21 cellular contexts compared by ENCODE assay signal in the genomic region with DNA sequence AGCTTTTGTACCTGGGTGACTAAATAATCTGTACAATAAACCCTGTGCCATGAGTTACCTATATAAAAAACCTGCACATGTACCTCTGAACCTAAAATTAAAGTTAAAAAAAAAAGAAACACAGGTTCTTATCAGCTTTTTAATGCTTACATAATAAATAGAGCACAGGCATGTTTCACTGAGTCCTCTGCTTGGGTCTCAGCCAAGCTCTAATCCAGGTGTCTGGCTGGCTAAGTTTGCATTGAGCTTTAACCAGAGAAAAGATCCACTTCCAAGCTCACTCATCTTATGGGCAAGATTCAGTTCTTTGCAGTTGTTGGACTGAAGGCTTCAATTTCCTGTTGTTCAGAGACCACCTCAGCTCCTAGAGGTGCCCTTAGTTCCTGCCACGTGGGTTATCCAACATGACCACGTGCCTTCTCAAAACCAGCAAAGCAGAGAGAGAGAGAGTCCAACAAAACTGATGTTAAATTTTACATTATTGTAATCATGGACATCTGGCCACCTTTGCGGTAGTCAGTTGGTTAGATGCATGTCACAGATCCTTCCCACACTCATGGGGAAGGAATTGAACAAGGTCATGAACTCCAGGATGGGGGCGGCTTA.
DNase-seq lines count a peak whose midpoint lies in the region; ATAC-seq, FAIRE-seq and TF ChIP-seq lines count a peak whose summit lies in the region.
"Had no signal": no experiment of that assay in that cellular context is flagged by ENCODE, and none has a peak within 500 bp of the region (broad histone marks: within the 10 kb centered on the region; RNA-seq: fewer than 3 reads in every experiment).

No MANE protein-coding gene starts in this region.

- peaks cover 5% of the 10 kb centered on the region for H3K27me3 Mint-ChIP-seq in H9 (ENCODE audit: low read depth)
- H3K27me3 Mint-ChIP-seq in CD4-positive, alpha-beta T cell = peaks cover 11% of the 10 kb centered on the region

- H3K56ac ChIP-seq in H9 (ENCODE audit: insufficient read length, low read depth, low read length) = no peak overlapping the region

- no peak overlapping the region for H4K8ac ChIP-seq in H9 (replicated peaks; ENCODE audit: insufficient read length, low read depth, low read length)

- no peak overlapping the region for H3K27ac ChIP-seq in body of pancreas
- H3K27ac ChIP-seq in HepG2 (ENCODE audit: extremely low read length, insufficient read depth, low read length) = no peak overlapping the region
- H3K27ac ChIP-seq in small intestine (ENCODE audit: low read depth in 1 of 2, low read length in 1 of 2) = no peak overlapping the region
- H3K27ac ChIP-seq in H9 (ENCODE audit: insufficient read length, low read depth, low read length) = no peak overlapping the region
- no peak overlapping the region for H3K27ac ChIP-seq in CD4-positive, alpha-beta T cell (ENCODE audit: low read depth, low read length)
- H3K27ac ChIP-seq: C4-2B had no signal

- H3K4me3 ChIP-seq in body of pancreas = no peak overlapping the region
- no peak overlapping the region for H3K4me3 ChIP-seq in HepG2 (replicated peaks in 1 of 3; ENCODE audit: insufficient read depth in 1 of 3, low read depth in 2 of 3, low read length in 3 of 3)
- H3K4me3 ChIP-seq in small intestine (ENCODE audit: low read depth in 1 of 2, low read length in 2 of 2) = no peak overlapping the region
- H3K4me3 ChIP-seq: GM23338 had no signal

- H4K5ac ChIP-seq in H9 (ENCODE audit: insufficient read length, low read depth, low read length) = no peak overlapping the region

- no peak overlapping the region for H3K4ac ChIP-seq in H9 (ENCODE audit: low read depth, low read length)

- H3K9me3 ChIP-seq in body of pancreas (no peaks in the 10 kb centered on the region), HepG2 (ENCODE audit: low read length) (peaks cover 14% of the 10 kb centered on the region), small intestine (ENCODE audit: control insufficient read depth, low read depth) (no peaks in the 10 kb centered on the region), H9 (ENCODE audit: control insufficient read depth, low read depth, low read length) (peaks cover 11% of the 10 kb centered on the region)
- peaks cover 27% of the 10 kb centered on the region for H3K9me3 ChIP-seq in CD4-positive, alpha-beta T cell (ENCODE audit: control insufficient read depth, low read length)

- no peaks in the 10 kb centered on the region for H3K27me3 ChIP-seq in body of pancreas
- H3K27me3 ChIP-seq in HepG2 (ENCODE audit: control insufficient read depth in 1 of 2, insufficient read depth in 2 of 2, low read length in 2 of 2) = no peaks in the 10 kb centered on the region; a peak in 1 of 5 replicates
- H3K27me3 ChIP-seq in small intestine (ENCODE audit: control insufficient read depth in 2 of 2, insufficient read depth in 2 of 2, low read length in 2 of 2) = no peaks in the 10 kb centered on the region
- no peaks in the 10 kb centered on the region for H3K27me3 ChIP-seq in H9 (ENCODE audit: insufficient read depth, low read length)
- no peaks in the 10 kb centered on the region for H3K27me3 ChIP-seq in CD4-positive, alpha-beta T cell (ENCODE audit: control insufficient read depth, insufficient read depth, low read length)

- H3K4me2 ChIP-seq in HepG2 (ENCODE audit: low read depth, low read length) = no peak overlapping the region
- H3K4me2 ChIP-seq in H9 (ENCODE audit: insufficient read depth, insufficient read length, low read length) = no peak overlapping the region
- H3K4me2 ChIP-seq: GM23338 had no signal

- H2BK120ac ChIP-seq in H9 (ENCODE audit: low read depth, low read length, poor library complexity, severe bottlenecking) = no peak overlapping the region

- no peak overlapping the region for H3K23ac ChIP-seq in H9 (ENCODE audit: insufficient read length, low read depth, low read length)

- TF ChIP-seq CTCF in body of pancreas (IDR thresholded peaks at IDR 0.05) (no peak), HepG2 (CRISPR knock-in tag; IDR thresholded peaks at IDR 0.05) (no peak), H9 (conservative IDR thresholded peaks at IDR 0.05) (no peak)
- no peak for TF ChIP-seq CTCF in CD4-positive, alpha-beta T cell (IDR thresholded peaks at IDR 0.05)

- H2BK20ac ChIP-seq in H9 (ENCODE audit: low read depth, low read length, poor library complexity, severe bottlenecking) = no peak overlapping the region

- H3K27ac Mint-ChIP-seq in H9 = no peak overlapping the region
- no peak overlapping the region for H3K27ac Mint-ChIP-seq in CD4-positive, alpha-beta T cell
- H3K27ac Mint-ChIP-seq: CD4-positive, alpha-beta memory T cell; GM23338; HFFc6; IgD-negative memory B cell had no signal

- no peak overlapping the region for H2BK5ac ChIP-seq in H9 (ENCODE audit: insufficient read length, low read length)

- peak; percentile 62 for ATAC-seq in body of pancreas
- no peak for ATAC-seq in HepG2
- ATAC-seq in CD4-positive, alpha-beta T cell (ENCODE audit: poor library complexity) = no peak
- ATAC-seq: GM23338, HCT116 had no signal

- no peaks in the 10 kb centered on the region for H3K79me1 ChIP-seq in H9 (ENCODE audit: insufficient read depth, low read depth, low read length, poor library complexity, severe bottlenecking)

- H2AFZ ChIP-seq in HepG2 (ENCODE audit: low read length) (no peak overlapping the region), H9 (ENCODE audit: low read length) (no peak overlapping the region)
- H2AFZ ChIP-seq: GM23338 had no signal

- 49 to 59% methylated on average over 4 of the region's 4 CpGs for WGBS in body of pancreas, 2 donors
- 26% methylated on average over 4 of the region's 4 CpGs for WGBS in HepG2 (ENCODE audit: low lambda C conversion rate)
- 47 to 70% (median 57%) methylated on average over 4 of the region's 4 CpGs for WGBS in small intestine, 3 donors
- no CpG with 5 or more reads among the region's 4 CpGs for WGBS in H9 (ENCODE audit: extremely low coverage, insufficient read length, low lambda C conversion rate)

- no peak overlapping the region for H3K14ac ChIP-seq in H9 (ENCODE audit: insufficient read depth, low read length)

- no peak overlapping the region for H3K4me3 Mint-ChIP-seq in H9
- no peak overlapping the region for H3K4me3 Mint-ChIP-seq in CD4-positive, alpha-beta T cell
- H3K4me3 Mint-ChIP-seq: CD4-positive, alpha-beta memory T cell; GM23338; HFFc6 had no signal

- H3K9ac ChIP-seq in HepG2 (ENCODE audit: insufficient read depth, low read depth, low read length) = no peak overlapping the region
- no peak overlapping the region for H3K9ac ChIP-seq in H9 (ENCODE audit: extremely low read depth, insufficient read length, low read length)

- BruUV-seq in HepG2 (replicated peaks; lab: Mats Ljungman, UMichigan) = no TSS peak

- H3K4me1 ChIP-seq in body of pancreas (peaks cover 10% of the 10 kb centered on the region), HepG2 (ENCODE audit: insufficient read depth, low read length) (peaks cover 22% of the 10 kb centered on the region), small intestine (ENCODE audit: control insufficient read depth in 2 of 2, insufficient read depth in 1 of 2, low read depth in 1 of 2, low read length in 1 of 2) (peaks cover 0 to 7% of the 10 kb centered on the region in 2 donors), H9 (ENCODE audit: insufficient read depth, low read length) (no peaks in the 10 kb centered on the region)

- no peak overlapping the region for H3T11ph ChIP-seq in H9 (ENCODE audit: low read length)

- no peak overlapping the region for H2AK5ac ChIP-seq in H9 (ENCODE audit: insufficient read length, low read length)

- CTCF ChIA-PET in HepG2 (lab: Yijun Ruan, JAX; ENCODE audit: low intra/inter-chr PET ratio, low total read pairs) = no interaction called here
- CTCF ChIA-PET in CD4-positive, alpha-beta T cell (lab: Charles Lee) = no interaction called here

- TF ChIP-seq POLR2A in body of pancreas (IDR thresholded peaks at IDR 0.05) (no peak), HepG2 (IDR thresholded peaks at IDR 0.05; ENCODE audit: insufficient read depth in 1 of 2, low read depth in 2 of 2, low read length in 2 of 2) (no peak)

- in situ Hi-C loops in HepG2 (cut with HindIII; ENCODE audit: extremely low pct_ligation_motif_present, low pct_unique_long_range_greater_than_20kb) = no loop called here

- peaks cover 8% of the 10 kb centered on the region in 2 experiments for H3K4me1 Mint-ChIP-seq in H9
- H3K4me1 Mint-ChIP-seq in CD4-positive, alpha-beta T cell (ENCODE audit: low read depth) = no peaks in the 10 kb centered on the region
- H3K4me1 Mint-ChIP-seq: CD4-positive, alpha-beta memory T cell; GM23338 had no signal

- H4K20me1 ChIP-seq in HepG2 (ENCODE audit: insufficient read depth, low read length) (no peaks in the 10 kb centered on the region), H9 (ENCODE audit: control insufficient read depth, insufficient read depth, insufficient read length) (peaks cover 2% of the 10 kb centered on the region)

- DNase-seq in RPMI8226 (peak; percentile 40), body of pancreas (peak in 3 of 4 donors; percentile 38 to 65 (median 44)), HepG2 (ENCODE audit: low spot score) (no peak), small intestine (peak; percentile 72), H9 (no peak), NCI-H510A (lab: John Stamatoyannopoulos, UW) (no peak), urothelium cell line (ENCODE audit: low spot score) (no peak)
- no peak for DNase-seq in CD4-positive, alpha-beta T cell
- DNase-seq: AML-193; CD4-positive, alpha-beta memory T cell; DMS153; DMS79; GDM1; HFFc6 had no signal

- H3K18ac ChIP-seq in H9 (ENCODE audit: insufficient read length, low read depth, low read length) = no peak overlapping the region

- H3K9me3 Mint-ChIP-seq in H9 = peaks cover 33 to 47% of the 10 kb centered on the region in 2 experiments
- peaks cover 14% of the 10 kb centered on the region for H3K9me3 Mint-ChIP-seq in CD4-positive, alpha-beta T cell

- no peak overlapping the region for H4K91ac ChIP-seq in H9 (ENCODE audit: insufficient read length, low read depth, low read length)

- intact Hi-C loops in body of pancreas (cut with DNase I) (no loop called here), HepG2 (cut with micrococcal nuclease; ENCODE audit: unreplicated experiment) (no loop called here)
- intact Hi-C loops in CD4-positive, alpha-beta T cell (cut with DNase I, micrococcal nuclease) = no loop called here

- TF ChIP-seq RAD21 in HepG2 (CRISPR knock-in tag; IDR thresholded peaks at IDR 0.05) = no peak

- no peaks in the 10 kb centered on the region for H3K79me2 ChIP-seq in HepG2 (ENCODE audit: insufficient read depth, low read length)
- H3K79me2 ChIP-seq in H9 (ENCODE audit: insufficient read depth, low read length) = no peaks in the 10 kb centered on the region

- H2BK15ac ChIP-seq in H9 (ENCODE audit: low read depth, low read length) = no peak overlapping the region

- no peak for FAIRE-seq in HepG2 (lab: Jason Lieb, UNC)
- FAIRE-seq in small intestine (lab: Jason Lieb, UNC) = no peak
- FAIRE-seq in urothelium cell line (lab: Jason Lieb, UNC) = no peak
- FAIRE-seq: A204.1, H54, HTR-8/SVneo had no signal

- TF ChIP-seq EP300 in HepG2 (IDR thresholded peaks at IDR 0.05; ENCODE audit: low read depth in 2 of 2, low read length in 2 of 2) (no peak), HepG2 (CRISPR knock-in tag; IDR thresholded peaks at IDR 0.05; ENCODE audit: borderline replicate concordance) (no peak)

- H3K36me3 ChIP-seq in body of pancreas (replicated peaks in 1 of 2; ENCODE audit: insufficient read depth in 1 of 2, low read depth in 2 of 2) (no peaks in the 10 kb centered on the region), HepG2 (replicated peaks in 1 of 2; ENCODE audit: control insufficient read depth in 1 of 2, insufficient read depth in 2 of 2, low read length in 2 of 2) (no peaks in the 10 kb centered on the region), small intestine (ENCODE audit: control insufficient read depth in 2 of 2, insufficient read depth in 2 of 2, low read length in 2 of 2) (no peaks in the 10 kb centered on the region)

- H3K36me3 Mint-ChIP-seq in H9 (ENCODE audit: insufficient read depth in 1 of 3, low read depth in 3 of 3) = peaks cover 3 to 36% (median 6%) of the 10 kb centered on the region in 3 experiments; a peak in 6 of 7 replicates
- H3K36me3 Mint-ChIP-seq in CD4-positive, alpha-beta T cell (ENCODE audit: low read depth) = no peaks in the 10 kb centered on the region
- H3K36me3 Mint-ChIP-seq: CD4-positive, alpha-beta memory T cell had no signal

- no peak overlapping the region for H2BK12ac ChIP-seq in H9 (ENCODE audit: insufficient read length, low read depth, low read length)

- no peaks in the 10 kb centered on the region for H3K23me2 ChIP-seq in H9 (ENCODE audit: insufficient read length, low read depth, low read length, poor library complexity, severe bottlenecking)

- POLR2A ChIA-PET in HepG2 (lab: Yijun Ruan, JAX) = no interaction called here
- POLR2A ChIA-PET in CD4-positive, alpha-beta T cell (lab: Charles Lee) = no interaction called here

Comparison
In these comparisons a context has a peak if more than half of its experiments do, and no peak if none do; other contexts are left out.
1. DNase-seq: peak in RPMI8226 (single experiment), body of pancreas (3 of 4) and small intestine (single experiment); none in HepG2 (single experiment), H9 (single experiment), CD4-positive, alpha-beta T cell (0 of 10), NCI-H510A (single experiment) and urothelium cell line (single experiment).